Comparison of ENCODE assay signal across 8 cellular contexts in genomic region chr19:12294308-12295158, GRCh38. TPM values are rescaled to one million over a fixed set of nuclear protein-coding genes. Genes with fewer than 3 reads are reported as not detected.
A peak's percentile ranks its signal among the peaks of the same experiment; 100 is the strongest.
DNase-seq lines count a peak whose midpoint lies in the region; ATAC-seq and TF ChIP-seq lines count a peak whose summit lies in the region.

TSS of gene ZNF44 (minus strand) at chr19:12294883. CDS start at chr19:12294694, 189 bp downstream.

- H3K27ac Mint-ChIP-seq in dendritic cell treated with granulocyte-macrophage colony-stimulating factor and Interleukin-4, amounts not matched to agents 40 ng/mL and 50 ng/mL, for 4 days = peak within 1 kb of the TSS; percentile 92

- H3K9me3 ChIP-seq in left lung = no peaks in the 10 kb centered on the region

- TF ChIP-seq CTCF in left lung (IDR thresholded peaks at IDR 0.05) = no peak

- no peaks in the 10 kb centered on the region for H3K27me3 ChIP-seq in left lung

- peaks cover 0 to 4% of the 10 kb centered on the region in 2 donors for H3K36me3 ChIP-seq in left lung

- intact Hi-C loops in dendritic cell treated with granulocyte-macrophage colony-stimulating factor and Interleukin-4, amounts not matched to agents 40 ng/mL and 50 ng/mL, for 4 days (cut with micrococcal nuclease) = loop anchor here (1.0 to 5.0 kb wide), 4 partner anchors 38 to 146 kb away; partner anchors contain the start of genes ZNF136, ZNF442, ZNF443 and ZNF563
- intact Hi-C loops in left lung (cut with DNase I) = no loop called here

- peaks cover 8 to 38% of the 10 kb centered on the region in 2 donors for H3K4me1 ChIP-seq in left lung

- H3K4me1 Mint-ChIP-seq in dendritic cell treated with granulocyte-macrophage colony-stimulating factor and Interleukin-4, amounts not matched to agents 40 ng/mL and 50 ng/mL, for 4 days (ENCODE audit: low read depth) = peaks cover 26% of the 10 kb centered on the region

- no peaks in the 10 kb centered on the region for H3K9me3 Mint-ChIP-seq in dendritic cell treated with granulocyte-macrophage colony-stimulating factor and Interleukin-4, amounts not matched to agents 40 ng/mL and 50 ng/mL, for 4 days

- H3K27ac ChIP-seq in left lung = peak within 1 kb of the TSS; percentile 96 to 97

- peaks cover 31% of the 10 kb centered on the region for H3K36me3 Mint-ChIP-seq in dendritic cell treated with granulocyte-macrophage colony-stimulating factor and Interleukin-4, amounts not matched to agents 40 ng/mL and 50 ng/mL, for 4 days (ENCODE audit: low read depth)

- DNase-seq in Ammon's horn (ENCODE audit: low spot score) (peak; percentile 99), NCI-H526 treated with DMSO at 0.1 percent for 48 hours (lab: John Stamatoyannopoulos, UW) (peak; percentile 87), left lung (peak; percentile 97 to 99)
- DNase-seq in activated CD4-positive, alpha-beta T cell treated with anti-CD3 and anti-CD28 coated beads, Interleukin-2, amount 50 U/mL, for 1 hour = peak; percentile 93
- peak; percentile 87 to 95 for DNase-seq in stimulated activated CD4-positive, alpha-beta T cell treated with anti-CD3 and anti-CD28 coated beads, Interleukin-2, amount 100 ng/mL, for 48 hours

- peak; percentile 76 for TF ChIP-seq POLR2A in GM19099 (IDR thresholded peaks at IDR 0.05; ENCODE audit: extremely low read depth, insufficient read length, low read depth)

- H3K4me3 Mint-ChIP-seq in dendritic cell treated with granulocyte-macrophage colony-stimulating factor and Interleukin-4, amounts not matched to agents 40 ng/mL and 50 ng/mL, for 4 days = peak within 1 kb of the TSS; percentile 100

- H3K4me3 ChIP-seq in left lung = peak within 1 kb of the TSS; percentile 99

- H3K27me3 Mint-ChIP-seq in dendritic cell treated with granulocyte-macrophage colony-stimulating factor and Interleukin-4, amounts not matched to agents 40 ng/mL and 50 ng/mL, for 4 days = peaks cover 5% of the 10 kb centered on the region

- peak; percentile 87 for ATAC-seq in HG03432 (IDR thresholded peaks at IDR 0.05; ENCODE audit: unreplicated experiment)
- peak; percentile 95 for ATAC-seq in left lung

RNA-seq across cellular contexts. Expression of gene ZNF44, which starts in this region (rescaled TPM):
- total RNA-seq in left lung = 10 to 100 TPM; 10.6 to 12.0 TPM

Comparison
In these comparisons a context has a peak if more than half of its experiments do, and no peak if none do; other contexts are left out.
1. Peak in every context shown above with its lines: DNase-seq, ATAC-seq, H3K4me3 ChIP-seq and H3K27ac ChIP-seq.